In genomic region chr12:67760586-67761275, GRCh38 we compare ENCODE assay signal across 16 cellular contexts.
"Had no signal": no experiment of that assay in that cellular context is flagged by ENCODE, and none has a peak within 500 bp of the region (broad histone marks: within the 10 kb centered on the region; RNA-seq: fewer than 3 reads in every experiment).

No MANE protein-coding gene starts in this region.

- H3K4me3 ChIP-seq: lung, mucosa of descending colon, skin epidermis had no signal

- H3K36me3 ChIP-seq: brain microvascular endothelial cell had no signal

- H3K4me3 Mint-ChIP-seq: naive thymus-derived CD8-positive, alpha-beta T cell; T-helper 2 cell treated with Interferon-gamma antibody and Interleukin-4, amounts not matched to agents 5 μg/mL and 100 μg/mL, for 36 hours; type B pancreatic cell had no signal

- H3K36me3 Mint-ChIP-seq: type B pancreatic cell had no signal

- H3K27ac ChIP-seq: brain microvascular endothelial cell, epithelial cell of prostate, skin epidermis had no signal

- H3K9me3 ChIP-seq: mucosa of descending colon had no signal

- H3K27ac Mint-ChIP-seq: activated T-helper 2 cell treated with anti-CD3 and anti-CD28 coated beads, Interferon-gamma antibody, Interleukin-2, Interleukin-4, amounts not matched to agents 10 μg/mL and 5 μg/mL and 100 μg/mL, durations not matched to agents 14 hours and 24 hours and 36 hours; naive thymus-derived CD8-positive, alpha-beta T cell; progenitor cell of endocrine pancreas; T-helper 2 cell treated with Interferon-gamma antibody and Interleukin-4, amounts not matched to agents 5 μg/mL and 100 μg/mL, for 36 hours; type B pancreatic cell had no signal

- H3K27me3 Mint-ChIP-seq: type B pancreatic cell had no signal

- DNase-seq: activated CD4-positive, alpha-beta T cell treated with anti-CD3 and anti-CD28 coated beads, Interleukin-2, amount 50 U/mL, for 1 hour; brain microvascular endothelial cell; cortex of kidney; effector CD8-positive, alpha-beta T cell; islet precursor cell; mucosa of descending colon; naive thymus-derived CD8-positive, alpha-beta T cell; nucleus accumbens; right cardiac atrium had no signal

- H3K27me3 ChIP-seq: brain microvascular endothelial cell had no signal

- H3K9me3 Mint-ChIP-seq: naive thymus-derived CD8-positive, alpha-beta T cell; T-helper 2 cell treated with Interferon-gamma antibody and Interleukin-4, amounts not matched to agents 5 μg/mL and 100 μg/mL, for 36 hours had no signal
